ENCODE assay signal across 1 cellular context in the genomic region with DNA sequence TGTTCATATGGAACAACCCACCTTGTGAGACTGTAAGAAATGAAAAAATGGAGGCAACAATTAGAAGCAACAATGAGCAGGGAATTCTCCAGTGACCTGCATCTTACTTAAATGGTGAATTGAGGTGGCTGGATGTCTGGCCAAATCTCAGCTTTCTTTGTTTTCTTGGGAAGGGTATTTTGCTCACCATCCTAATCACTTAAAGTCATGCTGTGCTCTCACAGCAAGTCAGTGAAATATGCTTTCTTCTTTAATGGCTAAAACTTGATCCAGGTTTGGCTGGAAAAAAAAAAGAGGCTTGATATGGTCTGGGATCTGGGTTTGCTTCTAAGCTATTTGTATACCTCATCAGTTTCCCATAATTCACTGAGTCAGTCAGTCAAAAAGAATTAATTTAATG.
A peak's percentile ranks its signal among the peaks of the same experiment; 100 is the strongest.
TF ChIP-seq lines count a peak whose summit lies in the region.

No MANE protein-coding gene starts in this region.

TF ChIP-seq in GM23338, 12 proteins besides CTCF, POLR2A, EP300 and RAD21:
- TF ChIP-seq, protein P1, sequence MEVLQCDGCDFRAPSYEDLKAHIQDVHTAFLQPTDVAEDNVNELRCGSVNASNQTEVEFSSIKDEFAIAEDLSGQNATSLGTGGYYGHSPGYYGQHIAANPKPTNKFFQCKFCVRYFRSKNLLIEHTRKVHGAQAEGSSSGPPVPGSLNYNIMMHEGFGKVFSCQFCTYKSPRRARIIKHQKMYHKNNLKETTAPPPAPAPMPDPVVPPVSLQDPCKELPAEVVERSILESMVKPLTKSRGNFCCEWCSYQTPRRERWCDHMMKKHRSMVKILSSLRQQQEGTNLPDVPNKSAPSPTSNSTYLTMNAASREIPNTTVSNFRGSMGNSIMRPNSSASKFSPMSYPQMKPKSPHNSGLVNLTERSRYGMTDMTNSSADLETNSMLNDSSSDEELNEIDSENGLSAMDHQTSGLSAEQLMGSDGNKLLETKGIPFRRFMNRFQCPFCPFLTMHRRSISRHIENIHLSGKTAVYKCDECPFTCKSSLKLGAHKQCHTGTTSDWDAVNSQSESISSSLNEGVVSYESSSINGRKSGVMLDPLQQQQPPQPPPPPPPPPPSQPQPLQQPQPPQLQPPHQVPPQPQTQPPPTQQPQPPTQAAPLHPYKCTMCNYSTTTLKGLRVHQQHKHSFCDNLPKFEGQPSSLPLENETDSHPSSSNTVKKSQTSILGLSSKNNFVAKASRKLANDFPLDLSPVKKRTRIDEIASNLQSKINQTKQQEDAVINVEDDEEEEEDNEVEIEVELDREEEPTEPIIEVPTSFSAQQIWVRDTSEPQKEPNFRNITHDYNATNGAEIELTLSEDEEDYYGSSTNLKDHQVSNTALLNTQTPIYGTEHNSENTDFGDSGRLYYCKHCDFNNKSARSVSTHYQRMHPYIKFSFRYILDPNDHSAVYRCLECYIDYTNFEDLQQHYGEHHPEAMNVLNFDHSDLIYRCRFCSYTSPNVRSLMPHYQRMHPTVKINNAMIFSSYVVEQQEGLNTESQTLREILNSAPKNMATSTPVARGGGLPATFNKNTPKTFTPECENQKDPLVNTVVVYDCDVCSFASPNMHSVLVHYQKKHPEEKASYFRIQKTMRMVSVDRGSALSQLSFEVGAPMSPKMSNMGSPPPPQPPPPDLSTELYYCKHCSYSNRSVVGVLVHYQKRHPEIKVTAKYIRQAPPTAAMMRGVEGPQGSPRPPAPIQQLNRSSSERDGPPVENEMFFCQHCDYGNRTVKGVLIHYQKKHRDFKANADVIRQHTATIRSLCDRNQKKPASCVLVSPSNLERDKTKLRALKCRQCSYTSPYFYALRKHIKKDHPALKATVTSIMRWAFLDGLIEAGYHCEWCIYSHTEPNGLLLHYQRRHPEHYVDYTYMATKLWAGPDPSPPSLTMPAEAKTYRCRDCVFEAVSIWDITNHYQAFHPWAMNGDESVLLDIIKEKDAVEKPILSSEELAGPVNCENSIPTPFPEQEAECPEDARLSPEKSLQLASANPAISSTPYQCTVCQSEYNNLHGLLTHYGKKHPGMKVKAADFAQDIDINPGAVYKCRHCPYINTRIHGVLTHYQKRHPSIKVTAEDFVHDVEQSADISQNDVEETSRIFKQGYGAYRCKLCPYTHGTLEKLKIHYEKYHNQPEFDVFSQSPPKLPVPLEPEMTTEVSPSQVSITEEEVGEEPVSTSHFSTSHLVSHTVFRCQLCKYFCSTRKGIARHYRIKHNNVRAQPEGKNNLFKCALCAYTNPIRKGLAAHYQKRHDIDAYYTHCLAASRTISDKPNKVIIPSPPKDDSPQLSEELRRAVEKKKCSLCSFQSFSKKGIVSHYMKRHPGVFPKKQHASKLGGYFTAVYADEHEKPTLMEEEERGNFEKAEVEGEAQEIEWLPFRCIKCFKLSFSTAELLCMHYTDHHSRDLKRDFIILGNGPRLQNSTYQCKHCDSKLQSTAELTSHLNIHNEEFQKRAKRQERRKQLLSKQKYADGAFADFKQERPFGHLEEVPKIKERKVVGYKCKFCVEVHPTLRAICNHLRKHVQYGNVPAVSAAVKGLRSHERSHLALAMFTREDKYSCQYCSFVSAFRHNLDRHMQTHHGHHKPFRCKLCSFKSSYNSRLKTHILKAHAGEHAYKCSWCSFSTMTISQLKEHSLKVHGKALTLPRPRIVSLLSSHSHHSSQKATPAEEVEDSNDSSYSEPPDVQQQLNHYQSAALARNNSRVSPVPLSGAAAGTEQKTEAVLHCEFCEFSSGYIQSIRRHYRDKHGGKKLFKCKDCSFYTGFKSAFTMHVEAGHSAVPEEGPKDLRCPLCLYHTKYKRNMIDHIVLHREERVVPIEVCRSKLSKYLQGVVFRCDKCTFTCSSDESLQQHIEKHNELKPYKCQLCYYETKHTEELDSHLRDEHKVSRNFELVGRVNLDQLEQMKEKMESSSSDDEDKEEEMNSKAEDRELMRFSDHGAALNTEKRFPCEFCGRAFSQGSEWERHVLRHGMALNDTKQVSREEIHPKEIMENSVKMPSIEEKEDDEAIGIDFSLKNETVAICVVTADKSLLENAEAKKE (CRISPR knock-in tag; IDR thresholded peaks at IDR 0.05), result peak; percentile 76
- TF ChIP-seq ZNF114 (CRISPR knock-in tag; IDR thresholded peaks at IDR 0.05) (no peak), NANOG (IDR thresholded peaks at IDR 0.05; ENCODE audit: borderline replicate concordance) (peak; percentile 52; the same call in 1 of the 2 replicates)
TF ChIP-seq in GM23338: peak in this region for 2.
